ENCODE assay signal across 1 cellular context in the genomic region with DNA sequence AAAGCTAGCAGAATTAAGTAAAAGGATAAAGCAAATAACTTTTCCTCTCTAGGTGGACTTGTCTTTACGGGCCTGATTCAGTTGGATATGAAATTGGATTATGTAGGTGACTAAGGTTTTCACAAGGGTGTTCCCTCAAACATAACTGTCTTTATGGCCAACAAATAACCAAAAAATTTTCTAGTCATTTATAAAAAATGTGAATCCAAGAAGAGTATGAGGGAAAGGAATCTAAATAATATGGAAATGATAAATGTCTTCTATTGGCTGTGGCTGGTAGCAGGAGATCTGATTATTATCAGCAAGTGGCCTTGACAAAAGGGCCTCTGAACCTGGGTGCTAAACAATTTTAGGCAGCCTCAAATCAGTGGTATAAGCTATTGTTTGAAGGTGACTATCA.
A peak's percentile ranks its signal among the peaks of the same experiment; 100 is the strongest.
TF ChIP-seq lines count a peak whose summit lies in the region.

No MANE protein-coding gene starts in this region.

TF ChIP-seq in SK-N-SH, 30 proteins besides CTCF, POLR2A, EP300 and RAD21 (continued from another document):
- TF ChIP-seq, protein P1, sequence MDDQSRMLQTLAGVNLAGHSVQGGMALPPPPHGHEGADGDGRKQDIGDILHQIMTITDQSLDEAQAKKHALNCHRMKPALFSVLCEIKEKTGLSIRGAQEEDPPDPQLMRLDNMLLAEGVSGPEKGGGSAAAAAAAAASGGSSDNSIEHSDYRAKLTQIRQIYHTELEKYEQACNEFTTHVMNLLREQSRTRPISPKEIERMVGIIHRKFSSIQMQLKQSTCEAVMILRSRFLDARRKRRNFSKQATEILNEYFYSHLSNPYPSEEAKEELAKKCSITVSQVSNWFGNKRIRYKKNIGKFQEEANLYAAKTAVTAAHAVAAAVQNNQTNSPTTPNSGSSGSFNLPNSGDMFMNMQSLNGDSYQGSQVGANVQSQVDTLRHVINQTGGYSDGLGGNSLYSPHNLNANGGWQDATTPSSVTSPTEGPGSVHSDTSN (IDR thresholded peaks at IDR 0.05) = peak; percentile 67
- no peak for TF ChIP-seq GATA2 (CRISPR knock-in tag; IDR thresholded peaks at IDR 0.05)
- TF ChIP-seq TCF12 (IDR thresholded peaks at IDR 0.05) = peak; percentile 77
- TF ChIP-seq CHD2 (IDR thresholded peaks at IDR 0.05; ENCODE audit: low read length, partially characterized antibody) = no peak
- TF ChIP-seq NFIC (IDR thresholded peaks at IDR 0.05; ENCODE audit: borderline replicate concordance) = no peak
- TF ChIP-seq POLR2AphosphoS5 (IDR thresholded peaks at IDR 0.05; ENCODE audit: low read depth, low read length) = no peak
- no peak for TF ChIP-seq SIN3A (IDR thresholded peaks at IDR 0.05; ENCODE audit: borderline replicate concordance, low read depth, low read length)
- TF ChIP-seq, protein P2, sequence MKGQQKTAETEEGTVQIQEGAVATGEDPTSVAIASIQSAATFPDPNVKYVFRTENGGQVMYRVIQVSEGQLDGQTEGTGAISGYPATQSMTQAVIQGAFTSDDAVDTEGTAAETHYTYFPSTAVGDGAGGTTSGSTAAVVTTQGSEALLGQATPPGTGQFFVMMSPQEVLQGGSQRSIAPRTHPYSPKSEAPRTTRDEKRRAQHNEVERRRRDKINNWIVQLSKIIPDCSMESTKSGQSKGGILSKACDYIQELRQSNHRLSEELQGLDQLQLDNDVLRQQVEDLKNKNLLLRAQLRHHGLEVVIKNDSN (IDR thresholded peaks at IDR 0.05; ENCODE audit: borderline replicate concordance, low read depth) = no peak
- no peak for TF ChIP-seq RCOR1 (IDR thresholded peaks at IDR 0.05; ENCODE audit: low read length)
- TF ChIP-seq TAF1 (IDR thresholded peaks at IDR 0.05; ENCODE audit: borderline replicate concordance, low read depth, low read length) = no peak
- TF ChIP-seq ELF1 (IDR thresholded peaks at IDR 0.05) = no peak
- TF ChIP-seq, protein P3, sequence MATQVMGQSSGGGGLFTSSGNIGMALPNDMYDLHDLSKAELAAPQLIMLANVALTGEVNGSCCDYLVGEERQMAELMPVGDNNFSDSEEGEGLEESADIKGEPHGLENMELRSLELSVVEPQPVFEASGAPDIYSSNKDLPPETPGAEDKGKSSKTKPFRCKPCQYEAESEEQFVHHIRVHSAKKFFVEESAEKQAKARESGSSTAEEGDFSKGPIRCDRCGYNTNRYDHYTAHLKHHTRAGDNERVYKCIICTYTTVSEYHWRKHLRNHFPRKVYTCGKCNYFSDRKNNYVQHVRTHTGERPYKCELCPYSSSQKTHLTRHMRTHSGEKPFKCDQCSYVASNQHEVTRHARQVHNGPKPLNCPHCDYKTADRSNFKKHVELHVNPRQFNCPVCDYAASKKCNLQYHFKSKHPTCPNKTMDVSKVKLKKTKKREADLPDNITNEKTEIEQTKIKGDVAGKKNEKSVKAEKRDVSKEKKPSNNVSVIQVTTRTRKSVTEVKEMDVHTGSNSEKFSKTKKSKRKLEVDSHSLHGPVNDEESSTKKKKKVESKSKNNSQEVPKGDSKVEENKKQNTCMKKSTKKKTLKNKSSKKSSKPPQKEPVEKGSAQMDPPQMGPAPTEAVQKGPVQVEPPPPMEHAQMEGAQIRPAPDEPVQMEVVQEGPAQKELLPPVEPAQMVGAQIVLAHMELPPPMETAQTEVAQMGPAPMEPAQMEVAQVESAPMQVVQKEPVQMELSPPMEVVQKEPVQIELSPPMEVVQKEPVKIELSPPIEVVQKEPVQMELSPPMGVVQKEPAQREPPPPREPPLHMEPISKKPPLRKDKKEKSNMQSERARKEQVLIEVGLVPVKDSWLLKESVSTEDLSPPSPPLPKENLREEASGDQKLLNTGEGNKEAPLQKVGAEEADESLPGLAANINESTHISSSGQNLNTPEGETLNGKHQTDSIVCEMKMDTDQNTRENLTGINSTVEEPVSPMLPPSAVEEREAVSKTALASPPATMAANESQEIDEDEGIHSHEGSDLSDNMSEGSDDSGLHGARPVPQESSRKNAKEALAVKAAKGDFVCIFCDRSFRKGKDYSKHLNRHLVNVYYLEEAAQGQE (IDR thresholded peaks at IDR 0.05; ENCODE audit: low read depth, low read length) = no peak
- TF ChIP-seq FOSL2 (IDR thresholded peaks at IDR 0.05; ENCODE audit: borderline replicate concordance, low read depth) = peak; percentile 28; the same call in 1 of the 2 replicates
- no peak for TF ChIP-seq SMC3 (IDR thresholded peaks at IDR 0.05; ENCODE audit: low read depth, low read length)
- no peak for TF ChIP-seq MAX (IDR thresholded peaks at IDR 0.05; ENCODE audit: low read depth)
- no peak for TF ChIP-seq ZBTB33 (IDR thresholded peaks at IDR 0.05; ENCODE audit: borderline replicate concordance, low read depth)
- TF ChIP-seq NRF1 (IDR thresholded peaks at IDR 0.05; ENCODE audit: low read depth, low read length) = no peak
